1 cellular context compared by ENCODE assay signal in the genomic region with DNA sequence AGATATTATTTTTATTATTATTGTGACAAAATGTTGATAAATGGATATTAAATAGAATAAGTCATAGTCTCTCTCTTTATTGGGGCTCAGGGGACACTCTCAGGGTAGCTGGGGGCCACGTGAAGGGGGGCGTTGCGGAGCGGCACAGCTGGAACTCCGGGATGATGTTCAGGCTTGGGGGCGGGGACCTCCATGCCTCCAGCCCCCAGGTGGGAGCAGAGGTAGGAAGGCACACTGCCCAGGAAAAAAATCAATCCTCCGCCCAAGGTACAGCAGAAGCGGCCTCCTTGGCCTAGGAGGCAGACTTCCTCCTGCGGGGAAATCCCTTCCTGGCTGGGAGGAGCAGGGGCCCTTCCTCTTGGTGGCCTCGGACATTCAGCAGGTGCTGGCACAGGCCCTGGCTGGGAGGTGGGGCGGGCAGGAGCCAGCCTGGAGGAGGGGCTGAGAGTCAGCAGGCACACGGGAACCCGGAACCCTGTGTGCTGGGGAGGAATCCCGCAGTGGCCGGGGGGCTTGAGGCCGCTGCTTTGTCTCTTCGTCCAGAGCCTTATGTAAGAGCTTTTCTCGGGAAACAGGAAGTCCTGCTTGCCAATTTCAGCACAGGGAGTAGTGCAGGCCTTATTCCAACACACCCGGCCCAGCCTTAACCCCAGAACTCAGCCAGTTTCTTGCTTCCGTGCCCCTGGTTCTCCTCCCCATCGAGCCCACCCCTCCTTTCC.
TF ChIP-seq lines count a peak whose summit lies in the region.

No MANE protein-coding gene starts in this region.

TF ChIP-seq in HEK293, 187 proteins besides CTCF, POLR2A, EP300 and RAD21 (continued from another document):
- TF ChIP-seq, protein P1, sequence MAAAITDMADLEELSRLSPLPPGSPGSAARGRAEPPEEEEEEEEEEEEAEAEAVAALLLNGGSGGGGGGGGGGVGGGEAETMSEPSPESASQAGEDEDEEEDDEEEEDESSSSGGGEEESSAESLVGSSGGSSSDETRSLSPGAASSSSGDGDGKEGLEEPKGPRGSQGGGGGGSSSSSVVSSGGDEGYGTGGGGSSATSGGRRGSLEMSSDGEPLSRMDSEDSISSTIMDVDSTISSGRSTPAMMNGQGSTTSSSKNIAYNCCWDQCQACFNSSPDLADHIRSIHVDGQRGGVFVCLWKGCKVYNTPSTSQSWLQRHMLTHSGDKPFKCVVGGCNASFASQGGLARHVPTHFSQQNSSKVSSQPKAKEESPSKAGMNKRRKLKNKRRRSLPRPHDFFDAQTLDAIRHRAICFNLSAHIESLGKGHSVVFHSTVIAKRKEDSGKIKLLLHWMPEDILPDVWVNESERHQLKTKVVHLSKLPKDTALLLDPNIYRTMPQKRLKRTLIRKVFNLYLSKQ (tag by site-specific recombination; IDR thresholded peaks at IDR 0.05; ENCODE audit: borderline replicate concordance): no peak
- TF ChIP-seq ZNF423 (tag by site-specific recombination; IDR thresholded peaks at IDR 0.05) (0 out of 2 replicates have a peak, but pooled peaks have one; percentile 6), ZNF132 (tag by site-specific recombination; IDR thresholded peaks at IDR 0.05; ENCODE audit: borderline replicate concordance) (no peak), ZBTB20 (tag by site-specific recombination; IDR thresholded peaks at IDR 0.05) (peak; percentile 94), WT1 (tag by site-specific recombination; IDR thresholded peaks at IDR 0.05) (no peak), SP3 (tag by site-specific recombination; IDR thresholded peaks at IDR 0.05) (peak; percentile 50), ZNF341 (tag by site-specific recombination; IDR thresholded peaks at IDR 0.05; ENCODE audit: low read depth) (peak; percentile 68), GLIS1 (tag by site-specific recombination; IDR thresholded peaks at IDR 0.05) (peak; percentile 23; the same call in 1 of the 2 replicates), ZNF140 (tag by site-specific recombination; IDR thresholded peaks at IDR 0.05) (no peak), ZNF596 (tag by site-specific recombination; IDR thresholded peaks at IDR 0.05) (no peak), ZNF610 (tag by site-specific recombination; IDR thresholded peaks at IDR 0.05; ENCODE audit: borderline replicate concordance) (peak; percentile 47; the same call in 1 of the 2 replicates), ZNF600 (tag by site-specific recombination; IDR thresholded peaks at IDR 0.05) (peak; percentile 91), SCRT2 (tag by site-specific recombination; IDR thresholded peaks at IDR 0.05) (peak; percentile 91), ZNF561 (tag by site-specific recombination; IDR thresholded peaks at IDR 0.05; ENCODE audit: borderline replicate concordance) (peak; percentile 44; the same call in 1 of the 2 replicates), ZNF24 (tag by site-specific recombination; IDR thresholded peaks at IDR 0.05) (no peak)
- TF ChIP-seq, protein P2, sequence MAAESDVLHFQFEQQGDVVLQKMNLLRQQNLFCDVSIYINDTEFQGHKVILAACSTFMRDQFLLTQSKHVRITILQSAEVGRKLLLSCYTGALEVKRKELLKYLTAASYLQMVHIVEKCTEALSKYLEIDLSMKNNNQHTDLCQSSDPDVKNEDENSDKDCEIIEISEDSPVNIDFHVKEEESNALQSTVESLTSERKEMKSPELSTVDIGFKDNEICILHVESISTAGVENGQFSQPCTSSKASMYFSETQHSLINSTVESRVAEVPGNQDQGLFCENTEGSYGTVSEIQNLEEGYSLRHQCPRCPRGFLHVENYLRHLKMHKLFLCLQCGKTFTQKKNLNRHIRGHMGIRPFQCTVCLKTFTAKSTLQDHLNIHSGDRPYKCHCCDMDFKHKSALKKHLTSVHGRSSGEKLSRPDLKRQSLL (tag by site-specific recombination; IDR thresholded peaks at IDR 0.05): no peak
- TF ChIP-seq, protein P3, sequence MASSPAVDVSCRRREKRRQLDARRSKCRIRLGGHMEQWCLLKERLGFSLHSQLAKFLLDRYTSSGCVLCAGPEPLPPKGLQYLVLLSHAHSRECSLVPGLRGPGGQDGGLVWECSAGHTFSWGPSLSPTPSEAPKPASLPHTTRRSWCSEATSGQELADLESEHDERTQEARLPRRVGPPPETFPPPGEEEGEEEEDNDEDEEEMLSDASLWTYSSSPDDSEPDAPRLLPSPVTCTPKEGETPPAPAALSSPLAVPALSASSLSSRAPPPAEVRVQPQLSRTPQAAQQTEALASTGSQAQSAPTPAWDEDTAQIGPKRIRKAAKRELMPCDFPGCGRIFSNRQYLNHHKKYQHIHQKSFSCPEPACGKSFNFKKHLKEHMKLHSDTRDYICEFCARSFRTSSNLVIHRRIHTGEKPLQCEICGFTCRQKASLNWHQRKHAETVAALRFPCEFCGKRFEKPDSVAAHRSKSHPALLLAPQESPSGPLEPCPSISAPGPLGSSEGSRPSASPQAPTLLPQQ (tag by site-specific recombination; IDR thresholded peaks at IDR 0.05): no peak
- TF ChIP-seq, protein P4, sequence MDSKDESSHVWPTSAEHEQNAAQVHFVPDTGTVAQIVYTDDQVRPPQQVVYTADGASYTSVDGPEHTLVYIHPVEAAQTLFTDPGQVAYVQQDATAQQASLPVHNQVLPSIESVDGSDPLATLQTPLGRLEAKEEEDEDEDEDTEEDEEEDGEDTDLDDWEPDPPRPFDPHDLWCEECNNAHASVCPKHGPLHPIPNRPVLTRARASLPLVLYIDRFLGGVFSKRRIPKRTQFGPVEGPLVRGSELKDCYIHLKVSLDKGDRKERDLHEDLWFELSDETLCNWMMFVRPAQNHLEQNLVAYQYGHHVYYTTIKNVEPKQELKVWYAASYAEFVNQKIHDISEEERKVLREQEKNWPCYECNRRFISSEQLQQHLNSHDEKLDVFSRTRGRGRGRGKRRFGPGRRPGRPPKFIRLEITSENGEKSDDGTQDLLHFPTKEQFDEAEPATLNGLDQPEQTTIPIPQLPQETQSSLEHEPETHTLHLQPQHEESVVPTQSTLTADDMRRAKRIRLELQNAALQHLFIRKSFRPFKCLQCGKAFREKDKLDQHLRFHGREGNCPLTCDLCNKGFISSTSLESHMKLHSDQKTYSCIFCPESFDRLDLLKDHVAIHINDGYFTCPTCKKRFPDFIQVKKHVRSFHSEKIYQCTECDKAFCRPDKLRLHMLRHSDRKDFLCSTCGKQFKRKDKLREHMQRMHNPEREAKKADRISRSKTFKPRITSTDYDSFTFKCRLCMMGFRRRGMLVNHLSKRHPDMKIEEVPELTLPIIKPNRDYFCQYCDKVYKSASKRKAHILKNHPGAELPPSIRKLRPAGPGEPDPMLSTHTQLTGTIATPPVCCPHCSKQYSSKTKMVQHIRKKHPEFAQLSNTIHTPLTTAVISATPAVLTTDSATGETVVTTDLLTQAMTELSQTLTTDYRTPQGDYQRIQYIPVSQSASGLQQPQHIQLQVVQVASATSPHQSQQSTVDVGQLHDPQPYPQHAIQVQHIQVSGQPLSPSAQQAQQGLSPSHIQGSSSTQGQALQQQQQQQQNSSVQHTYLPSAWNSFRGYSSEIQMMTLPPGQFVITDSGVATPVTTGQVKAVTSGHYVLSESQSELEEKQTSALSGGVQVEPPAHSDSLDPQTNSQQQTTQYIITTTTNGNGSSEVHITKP (tag by site-specific recombination; IDR thresholded peaks at IDR 0.05): 0 out of 2 replicates have a peak, but pooled peaks have one; percentile 27
